ENCODE assay signal across 18 cellular contexts in the genomic region with DNA sequence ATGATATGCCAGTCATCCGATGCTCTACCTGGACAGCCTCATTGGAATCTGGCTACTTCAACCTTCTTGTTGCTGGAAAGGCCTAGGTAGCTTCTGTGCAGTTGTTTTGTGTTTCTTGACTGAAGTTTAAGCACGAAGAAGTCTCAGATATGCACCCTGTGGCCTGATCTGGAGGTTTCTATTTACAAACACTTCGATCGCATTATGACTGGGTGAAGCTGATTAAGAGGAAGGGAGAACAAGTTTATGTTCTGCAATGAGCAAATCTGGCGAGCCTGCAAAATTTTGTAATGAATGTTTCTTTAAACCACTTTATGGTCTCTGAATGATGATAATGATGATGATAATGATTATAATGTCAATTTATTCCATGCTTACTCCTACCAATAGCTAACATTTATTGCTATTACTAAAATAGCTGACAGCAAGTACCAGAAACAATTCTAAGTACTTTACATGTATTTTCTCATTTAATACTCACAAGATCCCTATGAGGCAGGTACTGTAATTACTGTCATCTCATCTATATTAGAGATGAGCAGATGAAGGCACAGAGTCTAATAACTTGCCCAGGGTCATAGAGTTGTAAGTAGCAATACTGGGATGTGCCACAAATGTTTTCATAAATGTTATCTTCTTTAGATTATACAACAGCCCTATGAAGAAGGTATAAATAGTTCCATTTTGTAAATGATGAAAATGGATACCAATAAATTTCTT.
DNase-seq lines count a peak whose midpoint lies in the region; ATAC-seq, FAIRE-seq and TF ChIP-seq lines count a peak whose summit lies in the region.
"Had no signal": no experiment of that assay in that cellular context is flagged by ENCODE, and none has a peak within 500 bp of the region (broad histone marks: within the 10 kb centered on the region; RNA-seq: fewer than 3 reads in every experiment).

No MANE protein-coding gene starts in this region.

- H3K23ac ChIP-seq in H1 (ENCODE audit: insufficient read length): no peak overlapping the region

- no peak overlapping the region for H3K4me2 ChIP-seq in H1 (ENCODE audit: insufficient read depth in 1 of 2, low read depth in 2 of 2, low read length in 2 of 2)

- no peak overlapping the region for H2AFZ ChIP-seq in H1 (ENCODE audit: low read length)

- DNase-seq in activated CD4-positive, alpha-beta T cell treated with anti-CD3 and anti-CD28 coated beads for 48 hours: peak; percentile 4
- no peak for DNase-seq in activated CD4-positive, alpha-beta T cell treated with anti-CD3 and anti-CD28 coated beads, Interleukin-2, amount 10 ng/mL, durations not matched to agents 7 days and 5 days
- DNase-seq in H1 (ENCODE audit: low read depth in 1 of 2, low spot score in 2 of 2) (no peak), OCI-M1 (lab: John Stamatoyannopoulos, UW) (no peak), NCI-H2227 treated with DMSO at 0.1 percent for 48 hours (lab: John Stamatoyannopoulos, UW) (no peak)
- no peak for DNase-seq in CD8-positive, alpha-beta T cell
- DNase-seq: amygdala; CD4-positive, alpha-beta memory T cell; EL; islet precursor cell; Kasumi-1; NCI-H526; spleen had no signal

- ATAC-seq in GM19397 (IDR thresholded peaks at IDR 0.05; ENCODE audit: unreplicated experiment): peak; percentile 52
- peak; percentile 96 for ATAC-seq in HG02885 (IDR thresholded peaks at IDR 0.05; ENCODE audit: poor library complexity, unreplicated experiment)
- no peak for ATAC-seq in CD8-positive, alpha-beta T cell
- ATAC-seq: WTC11 had no signal

- no peak overlapping the region for H3K4ac ChIP-seq in H1 (replicated peaks; ENCODE audit: insufficient read length, low read depth, low read length)

- no peak for TF ChIP-seq CTCF in H1 (IDR thresholded peaks at IDR 0.05; ENCODE audit: control extremely low read depth in 1 of 3, insufficient read depth in 1 of 3, low read depth in 1 of 3, low read length in 3 of 3)
- TF ChIP-seq CTCF in CD8-positive, alpha-beta T cell (IDR thresholded peaks at IDR 0.05): no peak

- H4K5ac ChIP-seq in H1 (ENCODE audit: insufficient read length, low read depth, low read length): no peak overlapping the region

- POLR2A ChIA-PET in activated CD4-positive, alpha-beta T cell treated with anti-CD3 and anti-CD28 coated beads, Interleukin-2, amount 10 ng/mL, durations not matched to agents 7 days and 5 days (lab: Charles Lee): no interaction called here
- POLR2A ChIA-PET in H1 (lab: Charles Lee; ENCODE audit: partially characterized antibody): no interaction called here
- POLR2A ChIA-PET in CD8-positive, alpha-beta T cell (lab: Charles Lee): interaction anchor here (0.6 kb wide), 1 partner anchor 41 kb away, joined by 3 read pairs; no protein-coding TSS in a partner anchor

- H3K23me2 ChIP-seq in H1 (ENCODE audit: low read depth, low read length): no peaks in the 10 kb centered on the region

- no peak overlapping the region for H3K27ac Mint-ChIP-seq in activated CD4-positive, alpha-beta T cell treated with anti-CD3 and anti-CD28 coated beads, Interleukin-2, amount 10 ng/mL, durations not matched to agents 7 days and 5 days
- H3K27ac Mint-ChIP-seq in CD8-positive, alpha-beta T cell: no peak overlapping the region
- H3K27ac Mint-ChIP-seq: CD4-positive, alpha-beta memory T cell; WTC11 had no signal

- TF ChIP-seq POLR2A in H1 (IDR thresholded peaks at IDR 0.05; ENCODE audit: control extremely low read depth in 1 of 2, low read depth in 2 of 2, low read length in 2 of 2): no peak

- H2BK5ac ChIP-seq in H1 (ENCODE audit: low read depth, low read length): no peak overlapping the region

- no peaks in the 10 kb centered on the region for H3K9me3 Mint-ChIP-seq in activated CD4-positive, alpha-beta T cell treated with anti-CD3 and anti-CD28 coated beads, Interleukin-2, amount 10 ng/mL, durations not matched to agents 7 days and 5 days
- no peaks in the 10 kb centered on the region for H3K9me3 Mint-ChIP-seq in CD8-positive, alpha-beta T cell
- H3K9me3 Mint-ChIP-seq: CD4-positive, alpha-beta memory T cell had no signal

- TF ChIP-seq RAD21 in H1 (IDR thresholded peaks at IDR 0.05 in 1 of 2, conservative IDR thresholded peaks at IDR 0.05 in 1 of 2; ENCODE audit: low read depth in 2 of 2, low read length in 2 of 2): no peak

- H3K4me1 Mint-ChIP-seq in activated CD4-positive, alpha-beta T cell treated with anti-CD3 and anti-CD28 coated beads, Interleukin-2, amount 10 ng/mL, durations not matched to agents 7 days and 5 days: no peaks in the 10 kb centered on the region
- no peaks in the 10 kb centered on the region for H3K4me1 Mint-ChIP-seq in CD8-positive, alpha-beta T cell (ENCODE audit: low read depth)

- no peak for TF ChIP-seq EP300 in H1 (IDR thresholded peaks at IDR 0.05; ENCODE audit: borderline replicate concordance in 1 of 2, low read depth in 2 of 2, low read length in 2 of 2)

- 0 out of 2 replicates have a peak overlapping the region, but pooled peaks have one; percentile 13 for H2BK20ac ChIP-seq in H1 (ENCODE audit: low read length)

- no peak overlapping the region for H2AK5ac ChIP-seq in H1 (ENCODE audit: low read depth, low read length)

- FAIRE-seq in H1 (lab: Jason Lieb, UNC): no peak
- FAIRE-seq: RCC 7860 had no signal

- H3K36me3 Mint-ChIP-seq in activated CD4-positive, alpha-beta T cell treated with anti-CD3 and anti-CD28 coated beads, Interleukin-2, amount 10 ng/mL, durations not matched to agents 7 days and 5 days (ENCODE audit: low read depth): no peaks in the 10 kb centered on the region
- H3K36me3 Mint-ChIP-seq in CD8-positive, alpha-beta T cell: no peaks in the 10 kb centered on the region
- H3K36me3 Mint-ChIP-seq: CD4-positive, alpha-beta memory T cell; WTC11 had no signal

- H2BK12ac ChIP-seq in H1 (ENCODE audit: low read depth, low read length): no peak overlapping the region

- CTCF ChIA-PET in activated CD4-positive, alpha-beta T cell treated with anti-CD3 and anti-CD28 coated beads, Interleukin-2, amount 10 ng/mL, durations not matched to agents 7 days and 5 days (lab: Charles Lee): no interaction called here
- CTCF ChIA-PET in H1 (lab: Charles Lee; ENCODE audit: partially characterized antibody): interaction anchor here (0.7 to 4.4 kb wide), 4 partner anchors 10 to 43 kb away, joined by 3 to 21 read pairs (median 3); no protein-coding TSS in a partner anchor
- CTCF ChIA-PET in CD8-positive, alpha-beta T cell (lab: Charles Lee): no interaction called here

- no peaks in the 10 kb centered on the region for H3K79me1 ChIP-seq in H1 (ENCODE audit: low read depth, low read length)

- H3K9ac ChIP-seq in H1 (replicated peaks in 1 of 4; ENCODE audit: extremely low read depth in 1 of 4, low read depth in 3 of 4, low read length in 3 of 4): no peak overlapping the region

- H3K27me3 ChIP-seq in H1 (replicated peaks in 1 of 4; ENCODE audit: control insufficient read depth in 3 of 4, extremely low read depth in 1 of 4, insufficient read depth in 3 of 4, low read length in 3 of 4): no peaks in the 10 kb centered on the region
- no peaks in the 10 kb centered on the region for H3K27me3 ChIP-seq in CD8-positive, alpha-beta T cell (ENCODE audit: insufficient read depth, low read length)
- H3K27me3 ChIP-seq: spleen had no signal

- no peak overlapping the region for H3K56ac ChIP-seq in H1 (replicated peaks; ENCODE audit: insufficient read length, low read depth, low read length)

- H4K91ac ChIP-seq in H1 (replicated peaks; ENCODE audit: insufficient read length, low read length): no peak overlapping the region

- peaks cover 6% of the 10 kb centered on the region for H3K27me3 Mint-ChIP-seq in activated CD4-positive, alpha-beta T cell treated with anti-CD3 and anti-CD28 coated beads, Interleukin-2, amount 10 ng/mL, durations not matched to agents 7 days and 5 days
- peaks cover 4% of the 10 kb centered on the region for H3K27me3 Mint-ChIP-seq in CD8-positive, alpha-beta T cell (ENCODE audit: low read depth)

- no peak overlapping the region for H3K27ac ChIP-seq in H1 (ENCODE audit: low read depth, low read length)
- H3K27ac ChIP-seq in CD8-positive, alpha-beta T cell (ENCODE audit: low read depth, low read length): no peak overlapping the region
- H3K27ac ChIP-seq: epithelial cell of prostate, spleen had no signal

- no peak overlapping the region for H3K4me3 ChIP-seq in H1 (ENCODE audit: extremely low read depth in 1 of 4, insufficient read depth in 2 of 4, low read depth in 3 of 4, low read length in 4 of 4)
- no peak overlapping the region for H3K4me3 ChIP-seq in CD8-positive, alpha-beta T cell (ENCODE audit: low read depth, low read length)
- H3K4me3 ChIP-seq: spleen had no signal

- no peak overlapping the region for H2BK15ac ChIP-seq in H1 (ENCODE audit: low read length)

- no peaks in the 10 kb centered on the region for H3K9me3 ChIP-seq in H1 (ENCODE audit: insufficient read depth in 2 of 2, low read depth in 1 of 2, low read length in 1 of 2)
- no peaks in the 10 kb centered on the region for H3K9me3 ChIP-seq in CD8-positive, alpha-beta T cell (ENCODE audit: low read length)
- H3K9me3 ChIP-seq: spleen had no signal

- peaks cover 0 to 3% (median 0%) of the 10 kb centered on the region in 4 experiments; a peak in 2 of 7 replicates for H3K4me1 ChIP-seq in H1 (replicated peaks in 1 of 4; ENCODE audit: control insufficient read depth in 3 of 4, insufficient read depth in 4 of 4, low read length in 3 of 4)
- no peaks in the 10 kb centered on the region for H3K4me1 ChIP-seq in CD8-positive, alpha-beta T cell (ENCODE audit: insufficient read depth, low read length)
- H3K4me1 ChIP-seq: spleen had no signal

- H3K18ac ChIP-seq in H1 (ENCODE audit: extremely low read depth, low read length): no peak overlapping the region

- no peaks in the 10 kb centered on the region for H3K36me3 ChIP-seq in H1 (ENCODE audit: control insufficient read depth in 2 of 4, insufficient read depth in 4 of 4, low read length in 3 of 4)
- H3K36me3 ChIP-seq in CD8-positive, alpha-beta T cell (ENCODE audit: insufficient read depth, low read length): no peaks in the 10 kb centered on the region
- H3K36me3 ChIP-seq: spleen had no signal

- intact Hi-C loops in CD8-positive, alpha-beta T cell (cut with DNase I, micrococcal nuclease): no loop called here

- no peaks in the 10 kb centered on the region for H3K79me2 ChIP-seq in H1 (ENCODE audit: control insufficient read depth in 1 of 2, insufficient read depth in 2 of 2, low read length in 2 of 2)

- H3K4me3 Mint-ChIP-seq in activated CD4-positive, alpha-beta T cell treated with anti-CD3 and anti-CD28 coated beads, Interleukin-2, amount 10 ng/mL, durations not matched to agents 7 days and 5 days: no peak overlapping the region
- no peak overlapping the region for H3K4me3 Mint-ChIP-seq in CD8-positive, alpha-beta T cell
- H3K4me3 Mint-ChIP-seq: CD4-positive, alpha-beta memory T cell; WTC11 had no signal

- 93% methylated on average over 5 of the region's 5 CpGs; no CpG with 5 or more reads in 1 of the 2 experiments for WGBS in H1 (ENCODE audit: extremely low coverage in 1 of 2, insufficient coverage in 1 of 2, insufficient read length in 1 of 2, insufficient replicate concordance in 2 of 2, low coverage in 1 of 2, low lambda C conversion rate in 2 of 2, missing lambda C conversion rate in 1 of 2), 2 experiments

- no peaks in the 10 kb centered on the region for H4K20me1 ChIP-seq in H1 (replicated peaks in 1 of 2; ENCODE audit: control insufficient read depth in 1 of 2, insufficient read depth in 2 of 2, low read length in 2 of 2)

- H2BK120ac ChIP-seq in H1 (replicated peaks; ENCODE audit: low read depth, low read length): no peak overlapping the region

- no peak overlapping the region for H4K8ac ChIP-seq in H1 (ENCODE audit: extremely low read depth, insufficient read depth, low read length)

- H3K14ac ChIP-seq in H1 (ENCODE audit: insufficient read length): no peak overlapping the region
